ENCODE assay signal across 11 cellular contexts in genomic region chr10:14873090-14873760, GRCh38. TPM values are rescaled to one million over a fixed set of nuclear protein-coding genes. Genes with fewer than 3 reads are reported as not detected.
DNase-seq lines count a peak whose midpoint lies in the region; ATAC-seq, FAIRE-seq and TF ChIP-seq lines count a peak whose summit lies in the region.
"Had no signal": no experiment of that assay in that cellular context is flagged by ENCODE, and none has a peak within 500 bp of the region (broad histone marks: within the 10 kb centered on the region; RNA-seq: fewer than 3 reads in every experiment).

No MANE protein-coding gene starts in this region.

- H3K4me1 ChIP-seq in breast epithelium (no peaks in the 10 kb centered on the region), K562 (replicated peaks in 1 of 2; ENCODE audit: control insufficient read depth in 2 of 2, insufficient read depth in 2 of 2, low read length in 2 of 2) (peaks cover 2 to 17% of the 10 kb centered on the region in 2 experiments; a peak in 4 of 5 replicates), trophoblast cell (ENCODE audit: control insufficient read depth in 1 of 2, insufficient read depth in 2 of 2, low read length in 2 of 2) (peaks cover 0 to 4% of the 10 kb centered on the region in 2 experiments)

- intact Hi-C loops in MCF 10A (cut with micrococcal nuclease), result loop anchor here (10.0 kb wide), 1 partner anchor 292 kb away; the partner anchor contains the start of gene NMT2
- intact Hi-C loops in breast epithelium (cut with DNase I; ENCODE audit: low total_unique reads), result no loop called here
- intact Hi-C loops in K562 (cut with micrococcal nuclease), result no loop called here

- H3K27ac Mint-ChIP-seq in MCF 10A (ENCODE audit: low read depth, unreplicated experiment), result no peak overlapping the region
- peak overlapping the region; percentile 32 for H3K27ac Mint-ChIP-seq in stimulated activated effector memory CD8-positive, alpha-beta T cell treated with anti-CD3 and anti-CD28 coated beads, Interleukin-12 subunit alpha, Interleukin-12 subunit beta, amount 100 ng/mL, for 72 hours
- H3K27ac Mint-ChIP-seq: stimulated activated memory B cell treated with anti-CD40 and anti-IgM and Interleukin-4, amounts not matched to agents 10 μg/mL and 1 μg/mL and 100 μg/mL, for 72 hours had no signal

- H3K27me3 ChIP-seq in breast epithelium, result no peaks in the 10 kb centered on the region
- H3K27me3 ChIP-seq in K562 (ENCODE audit: control insufficient read depth in 2 of 2, insufficient read depth in 2 of 2, low read length in 2 of 2), result no peaks in the 10 kb centered on the region
- no peaks in the 10 kb centered on the region for H3K27me3 ChIP-seq in trophoblast cell (ENCODE audit: insufficient read depth, low read length)

- H2BK12ac ChIP-seq in trophoblast cell (ENCODE audit: low read length), result no peak overlapping the region

- peaks cover 41% of the 10 kb centered on the region for H3K36me3 Mint-ChIP-seq in MCF 10A (ENCODE audit: insufficient read depth, unreplicated experiment)
- peaks cover 51% of the 10 kb centered on the region for H3K36me3 Mint-ChIP-seq in stimulated activated effector memory CD8-positive, alpha-beta T cell treated with anti-CD3 and anti-CD28 coated beads, Interleukin-12 subunit alpha, Interleukin-12 subunit beta, amount 100 ng/mL, for 72 hours

- no peak overlapping the region for H4K91ac ChIP-seq in trophoblast cell (ENCODE audit: low read depth, low read length)

- H3K18ac ChIP-seq in trophoblast cell (ENCODE audit: low read length), result no peak overlapping the region

- no peaks in the 10 kb centered on the region for H4K20me1 ChIP-seq in K562 (replicated peaks; ENCODE audit: control insufficient read depth, insufficient read depth, low read length)

- H3K79me1 ChIP-seq in trophoblast cell (ENCODE audit: low read length), result peaks cover 3% of the 10 kb centered on the region

- H3K4me3 ChIP-seq in breast epithelium, result no peak overlapping the region
- no peak overlapping the region for H3K4me3 ChIP-seq in K562
- no peak overlapping the region for H3K4me3 ChIP-seq in trophoblast cell (ENCODE audit: low read depth, low read length)

- H3K9me3 ChIP-seq in breast epithelium (no peaks in the 10 kb centered on the region), K562 (replicated peaks; ENCODE audit: control insufficient read depth, insufficient read depth, low read depth, low read length) (no peaks in the 10 kb centered on the region), trophoblast cell (ENCODE audit: insufficient read depth, low read depth, low read length) (peaks cover under 1% of the 10 kb centered on the region)

- DNase-seq in MCF 10A (ENCODE audit: unreplicated experiment) (peak; percentile 13), breast epithelium (ENCODE audit: low spot score in 2 of 2) (no peak), K562 (ENCODE audit: extremely low read depth in 1 of 4, low spot score in 3 of 4) (no peak), NOMO-1 treated with dmso at 0.1 percent for 144 hours (lab: John Stamatoyannopoulos, UW; ENCODE audit: unreplicated experiment) (no peak), trophoblast cell (no peak)
- no peak for DNase-seq in stimulated activated effector memory CD8-positive, alpha-beta T cell treated with anti-CD3 and anti-CD28 coated beads, Interleukin-12 subunit alpha, Interleukin-12 subunit beta, amount 100 ng/mL, for 72 hours (ENCODE audit: low spot score in 2 of 2)
- DNase-seq: head of caudate nucleus, NCI-H2107 had no signal

- peak overlapping the region in 1 of 2 experiments; percentile 5; a peak in 1 of 4 replicates for H3K9ac ChIP-seq in K562 (ENCODE audit: insufficient read depth in 1 of 2, low read depth in 2 of 2, low read length in 2 of 2)
- H3K9ac ChIP-seq in trophoblast cell (ENCODE audit: low read length), result no peak overlapping the region

- ATAC-seq in HG03159 (IDR thresholded peaks at IDR 0.05; ENCODE audit: unreplicated experiment), result peak; percentile 57
- ATAC-seq in K562, result no peak
- peak; percentile 60 for ATAC-seq in stimulated activated effector memory CD8-positive, alpha-beta T cell treated with anti-CD3 and anti-CD28 coated beads, Interleukin-12 subunit alpha, Interleukin-12 subunit beta, amount 100 ng/mL, for 72 hours
- no peak for ATAC-seq in HG03135 (IDR thresholded peaks at IDR 0.05; ENCODE audit: unreplicated experiment)
- ATAC-seq: stimulated activated memory B cell treated with anti-CD40 and anti-IgM and Interleukin-4, amounts not matched to agents 10 μg/mL and 1 μg/mL and 100 μg/mL, for 72 hours had no signal

- no TSS peak for BruUV-seq in MCF 10A (replicated peaks; lab: Mats Ljungman, UMichigan)
- BruUV-seq in K562 (replicated peaks; lab: Mats Ljungman, UMichigan), result no TSS peak

- no peak overlapping the region for H4K8ac ChIP-seq in trophoblast cell (ENCODE audit: low read depth, low read length)

- H3K9me3 Mint-ChIP-seq in MCF 10A (ENCODE audit: unreplicated experiment), result no peaks in the 10 kb centered on the region
- no peaks in the 10 kb centered on the region for H3K9me3 Mint-ChIP-seq in stimulated activated effector memory CD8-positive, alpha-beta T cell treated with anti-CD3 and anti-CD28 coated beads, Interleukin-12 subunit alpha, Interleukin-12 subunit beta, amount 100 ng/mL, for 72 hours
- H3K9me3 Mint-ChIP-seq: stimulated activated memory B cell treated with anti-CD40 and anti-IgM and Interleukin-4, amounts not matched to agents 10 μg/mL and 1 μg/mL and 100 μg/mL, for 72 hours had no signal

- H3K79me2 ChIP-seq in K562 (ENCODE audit: control insufficient read depth, insufficient read depth, low read length) (peaks cover 20% of the 10 kb centered on the region), trophoblast cell (ENCODE audit: control insufficient read depth, insufficient read depth, low read length, poor library complexity) (peaks cover 2% of the 10 kb centered on the region)

- no peak overlapping the region for H2BK5ac ChIP-seq in trophoblast cell (ENCODE audit: low read depth, low read length, poor library complexity)

- no peak overlapping the region for H3K14ac ChIP-seq in trophoblast cell (ENCODE audit: low read length)

- peaks cover 3% of the 10 kb centered on the region for H3K36me3 ChIP-seq in breast epithelium
- peaks cover 41% of the 10 kb centered on the region for H3K36me3 ChIP-seq in K562 (ENCODE audit: control insufficient read depth, insufficient read depth, low read length)
- peaks cover 2 to 5% of the 10 kb centered on the region in 2 experiments for H3K36me3 ChIP-seq in trophoblast cell (ENCODE audit: control insufficient read depth in 1 of 2, insufficient read depth in 2 of 2, low read length in 2 of 2)

- H3K9me1 ChIP-seq in K562 (ENCODE audit: control insufficient read depth, insufficient read depth, low read length), result no peaks in the 10 kb centered on the region

- no peak overlapping the region for H3K4ac ChIP-seq in trophoblast cell (ENCODE audit: low read depth, low read length)

- no peak overlapping the region for H2BK120ac ChIP-seq in trophoblast cell (ENCODE audit: insufficient read depth, low read length, poor library complexity)

- H2AFZ ChIP-seq in K562 (ENCODE audit: low read depth, low read length) (0 out of 2 replicates have a peak overlapping the region, but pooled peaks have one; percentile 13), trophoblast cell (ENCODE audit: insufficient read depth, low read length, poor library complexity) (no peak overlapping the region)

- no peak overlapping the region for H3K4me3 Mint-ChIP-seq in MCF 10A (ENCODE audit: unreplicated experiment)
- H3K4me3 Mint-ChIP-seq in stimulated activated effector memory CD8-positive, alpha-beta T cell treated with anti-CD3 and anti-CD28 coated beads, Interleukin-12 subunit alpha, Interleukin-12 subunit beta, amount 100 ng/mL, for 72 hours, result no peak overlapping the region
- H3K4me3 Mint-ChIP-seq: stimulated activated memory B cell treated with anti-CD40 and anti-IgM and Interleukin-4, amounts not matched to agents 10 μg/mL and 1 μg/mL and 100 μg/mL, for 72 hours had no signal

- in situ Hi-C loops in K562 (cut with MboI), result no loop called here

- no peak for TF ChIP-seq CTCF in MCF 10A (IDR thresholded peaks at IDR 0.05; ENCODE audit: unreplicated experiment)
- TF ChIP-seq CTCF in breast epithelium (IDR thresholded peaks at IDR 0.05), result no peak
- no peak for TF ChIP-seq CTCF in K562 (IDR thresholded peaks at IDR 0.05 in 2 of 3, conservative IDR thresholded peaks at IDR 0.05 in 1 of 3; ENCODE audit: insufficient read depth in 2 of 3, low read depth in 1 of 3, low read length in 3 of 3)

- CTCF ChIA-PET in MCF 10A (lab: Yijun Ruan, JAX), result interaction anchor here (0.7 to 1.2 kb wide), 3 partner anchors 10 to 73 kb away, joined by 3 to 4 read pairs (median 4); no protein-coding TSS in a partner anchor
- CTCF ChIA-PET in K562 (lab: Yijun Ruan, JAX; ENCODE audit: low intra/inter-chr PET ratio), result no interaction called here

- no peak overlapping the region for H2AK5ac ChIP-seq in trophoblast cell (ENCODE audit: low read length)

- no peaks in the 10 kb centered on the region for H3K27me3 Mint-ChIP-seq in MCF 10A (ENCODE audit: insufficient read depth, unreplicated experiment)
- H3K27me3 Mint-ChIP-seq: stimulated activated memory B cell treated with anti-CD40 and anti-IgM and Interleukin-4, amounts not matched to agents 10 μg/mL and 1 μg/mL and 100 μg/mL, for 72 hours had no signal

- POLR2A ChIA-PET in MCF 10A (lab: Yijun Ruan, JAX) (interaction anchor here (0.8 to 2.6 kb wide), 3 partner anchors 26 to 80 kb away, joined by 3 to 12 read pairs (median 3); partner anchors contain the start of genes CDNF, DCLRE1C, HSPA14 and MSANTD7), K562 (lab: Yijun Ruan, JAX) (interaction anchor here (0.5 to 1.3 kb wide), 3 partner anchors 11 to 36 kb away, joined by 3 read pairs; partner anchors contain the start of gene CDNF)

- no peak for FAIRE-seq in K562 (lab: Jason Lieb, UNC)

- H3K27ac ChIP-seq in breast epithelium (no peak overlapping the region), K562 (ENCODE audit: extremely low read depth, low read depth, low read length) (peak overlapping the region; percentile 25; the same call in 1 of the 3 replicates), trophoblast cell (ENCODE audit: low read depth, low read length) (no peak overlapping the region)

- H4K12ac ChIP-seq in trophoblast cell (ENCODE audit: low read depth, low read length), result no peak overlapping the region

- TF ChIP-seq POLR2A in breast epithelium (IDR thresholded peaks at IDR 0.05), result no peak
- no peak for TF ChIP-seq POLR2A in K562 (conservative IDR thresholded peaks at IDR 0.05)

- no peak for TF ChIP-seq RAD21 in K562 (CRISPR knock-in tag; conservative IDR thresholded peaks at IDR 0.05 in 1 of 2, IDR thresholded peaks at IDR 0.05 in 1 of 2)

- H3K4me1 Mint-ChIP-seq in MCF 10A (ENCODE audit: insufficient read depth, unreplicated experiment), result peaks cover 13% of the 10 kb centered on the region
- peaks cover 17% of the 10 kb centered on the region for H3K4me1 Mint-ChIP-seq in stimulated activated effector memory CD8-positive, alpha-beta T cell treated with anti-CD3 and anti-CD28 coated beads, Interleukin-12 subunit alpha, Interleukin-12 subunit beta, amount 100 ng/mL, for 72 hours

- no peak overlapping the region for H3K4me2 ChIP-seq in K562 (ENCODE audit: insufficient read depth, low read length)
- H3K4me2 ChIP-seq in trophoblast cell (ENCODE audit: low read length), result no peak overlapping the region

- no peak overlapping the region for H3K23ac ChIP-seq in trophoblast cell (ENCODE audit: low read length)

- TF ChIP-seq EP300 in K562 (IDR thresholded peaks at IDR 0.05; ENCODE audit: low read length), result no peak

- WGBS in K562 (ENCODE audit: insufficient coverage, low coverage, missing lambda C conversion rate), result 12% methylated on average over 2 of the region's 2 CpGs
- WGBS in trophoblast cell (ENCODE audit: extremely low coverage, insufficient coverage, insufficient read length), result no CpG with 5 or more reads among the region's 2 CpGs

RNA-seq across cellular contexts. Expression of gene SUV39H2, which starts 5.4 kb away (rescaled TPM):
- total RNA-seq in MCF 10A (2022) (14.9 and 16.0 TPM in 2 replicates), breast epithelium (1 to 10 TPM; 4.6 to 7.5 (median 5.6) TPM), K562 (2014; rRNA removed) (26.4 and 28.1 TPM in 2 replicates), K562 (2014; rRNA removed; fragmentation: Illumina TruSeq; extraction: Trizol) (49.6 and 53.5 TPM in 2 replicates), K562 (2015; rRNA removed; fragmentation: Illumina TruSeq; extraction: Trizol) (37.5 and 41.3 TPM in 2 replicates), K562 (2021) (32.6 and 36.6 TPM in 2 replicates)
- 16.3 and 60.2 TPM in 2 replicates for total RNA-seq in K562 (2011; cell fraction: chromatin; rRNA removed; ENCODE audit: low replicate concordance)
- 9.0 and 13.4 TPM in 2 replicates for total RNA-seq in K562 (2011; cell fraction: nucleolus; rRNA removed)
- total RNA-seq in K562 (2011; cell fraction: nucleoplasm; rRNA removed), result 27.8 and 58.1 TPM in 2 replicates
- polyA plus RNA-seq in K562 (2011; rRNA removed) (28.3 and 40.6 TPM in 2 replicates), K562 (2014; fragmentation: Illumina TruSeq; extraction: Trizol) (38.4 and 54.3 TPM in 2 replicates), K562 (2014; fragmentation: Nextera tagmentation; extraction: Ambion mirVana) (10 to 100 TPM; 41.7 to 45.7 TPM), K562 (2014; rRNA removed) (24.1 and 27.0 TPM in 2 replicates)
- 9.8 and 14.4 TPM in 2 replicates for polyA plus RNA-seq in K562 (2011; cell fraction: cytosol; rRNA removed)
- 9.0 and 12.6 TPM in 2 replicates for polyA plus RNA-seq in K562 (2011; cell fraction: nucleus; rRNA removed)
- 25.8 and 41.8 TPM in 2 replicates for polyA plus RNA-seq in K562 (2012)
- polyA minus RNA-seq in K562 (2011; rRNA and poly(A)+ RNA removed), result 54.9 and 57.6 TPM in 2 replicates
- 14.4 and 22.8 TPM in 2 replicates for polyA minus RNA-seq in K562 (2011; cell fraction: cytosol; rRNA and poly(A)+ RNA removed)
- polyA minus RNA-seq in K562 (2011; cell fraction: nucleus; rRNA and poly(A)+ RNA removed), result 18.8 and 29.1 TPM in 2 replicates
- 23.7 and 26.0 TPM in 2 replicates for polyA plus RNA-seq in trophoblast cell (2013)

RNA-seq across cellular contexts. Expression of gene HSPA14, which starts 35.1 kb away (rescaled TPM):
- total RNA-seq in MCF 10A (2022), result 12.1 and 14.0 TPM in 2 replicates
- 10 to 100 TPM in 2 of 3 donors, 1 to 10 TPM in 1; 9.3 to 16.7 (median 16.4) TPM for total RNA-seq in breast epithelium
- 10.9 and 32.7 TPM in 2 replicates for total RNA-seq in K562 (2011; cell fraction: chromatin; rRNA removed; ENCODE audit: low replicate concordance)
- total RNA-seq in K562 (2011; cell fraction: nucleolus; rRNA removed), result 6.5 and 8.0 TPM in 2 replicates
- 16.4 and 26.8 TPM in 2 replicates for total RNA-seq in K562 (2011; cell fraction: nucleoplasm; rRNA removed)
- 38.9 and 47.9 TPM in 2 replicates for total RNA-seq in K562 (2014; rRNA removed)
- 65.1 and 77.7 TPM in 2 replicates for total RNA-seq in K562 (2014; rRNA removed; fragmentation: Illumina TruSeq; extraction: Trizol)
- total RNA-seq in K562 (2015; rRNA removed; fragmentation: Illumina TruSeq; extraction: Trizol), result 57.5 and 63.2 TPM in 2 replicates
- total RNA-seq in K562 (2021), result 41.9 and 46.2 TPM in 2 replicates
- 52.3 and 71.5 TPM in 2 replicates for polyA plus RNA-seq in K562 (2011; rRNA removed)
- 12.0 and 24.9 TPM in 2 replicates for polyA plus RNA-seq in K562 (2011; cell fraction: cytosol; rRNA removed)
- 16.6 and 28.1 TPM in 2 replicates for polyA plus RNA-seq in K562 (2011; cell fraction: nucleus; rRNA removed)
- polyA plus RNA-seq in K562 (2012), result 25.4 and 33.0 TPM in 2 replicates
- 47.0 and 51.9 TPM in 2 replicates for polyA plus RNA-seq in K562 (2014; fragmentation: Illumina TruSeq; extraction: Trizol)
- polyA plus RNA-seq in K562 (2014; fragmentation: Nextera tagmentation; extraction: Ambion mirVana), result 10 to 100 TPM; 70.1 to 75.0 TPM
- 54.1 and 56.5 TPM in 2 replicates for polyA plus RNA-seq in K562 (2014; rRNA removed)
- 38.8 and 40.3 TPM in 2 replicates for polyA minus RNA-seq in K562 (2011; rRNA and poly(A)+ RNA removed)
- polyA minus RNA-seq in K562 (2011; cell fraction: cytosol; rRNA and poly(A)+ RNA removed), result 8.4 and 15.2 TPM in 2 replicates
- polyA minus RNA-seq in K562 (2011; cell fraction: nucleus; rRNA and poly(A)+ RNA removed), result 9.8 and 19.3 TPM in 2 replicates
- 20.9 and 21.3 TPM in 2 replicates for polyA plus RNA-seq in trophoblast cell (2013)

RNA-seq across cellular contexts. Expression of gene MSANTD7, which starts 35.1 kb away (rescaled TPM):
- 17.2 and 18.1 TPM in 2 replicates for total RNA-seq in MCF 10A (2022)
- 10 to 100 TPM in 2 of 3 donors, 1 to 10 TPM in 1; 9.6 to 14.0 (median 11.1) TPM for total RNA-seq in breast epithelium
- 19.1 and 30.9 TPM in 2 replicates for total RNA-seq in K562 (2011; cell fraction: chromatin; rRNA removed; ENCODE audit: low replicate concordance)
- total RNA-seq in K562 (2011; cell fraction: nucleolus; rRNA removed), result 16.7 and 18.6 TPM in 2 replicates
- total RNA-seq in K562 (2011; cell fraction: nucleoplasm; rRNA removed), result 22.8 and 36.6 TPM in 2 replicates
- total RNA-seq in K562 (2014; rRNA removed), result 25.0 and 26.9 TPM in 2 replicates
- total RNA-seq in K562 (2014; rRNA removed; fragmentation: Illumina TruSeq; extraction: Trizol), result 23.6 and 24.5 TPM in 2 replicates
- total RNA-seq in K562 (2015; rRNA removed; fragmentation: Illumina TruSeq; extraction: Trizol), result 26.6 and 27.3 TPM in 2 replicates
- 26.4 and 27.2 TPM in 2 replicates for total RNA-seq in K562 (2021)
- polyA plus RNA-seq in K562 (2011; rRNA removed), result 14.6 and 18.9 TPM in 2 replicates
- 9.0 and 9.9 TPM in 2 replicates for polyA plus RNA-seq in K562 (2011; cell fraction: cytosol; rRNA removed)
- 12.3 and 17.3 TPM in 2 replicates for polyA plus RNA-seq in K562 (2011; cell fraction: nucleus; rRNA removed)
- polyA plus RNA-seq in K562 (2012), result 11.3 and 18.0 TPM in 2 replicates
- 24.3 and 24.7 TPM in 2 replicates for polyA plus RNA-seq in K562 (2014; fragmentation: Illumina TruSeq; extraction: Trizol)
- 1 to 10 TPM; 5.2 to 7.1 TPM for polyA plus RNA-seq in K562 (2014; fragmentation: Nextera tagmentation; extraction: Ambion mirVana)
- polyA plus RNA-seq in K562 (2014; rRNA removed), result 16.2 and 18.8 TPM in 2 replicates
- 35.3 and 37.1 TPM in 2 replicates for polyA minus RNA-seq in K562 (2011; rRNA and poly(A)+ RNA removed)
- 17.9 and 24.7 TPM in 2 replicates for polyA minus RNA-seq in K562 (2011; cell fraction: cytosol; rRNA and poly(A)+ RNA removed)
- 24.0 and 40.5 TPM in 2 replicates for polyA minus RNA-seq in K562 (2011; cell fraction: nucleus; rRNA and poly(A)+ RNA removed)
- polyA plus RNA-seq in trophoblast cell (2013), result 11.5 and 12.0 TPM in 2 replicates

RNA-seq across cellular contexts. Expression of gene CDNF, which starts 35.4 kb away (rescaled TPM):
- total RNA-seq in MCF 10A (2022), result 1.9 and 2.9 TPM in 2 replicates
- total RNA-seq in breast epithelium, result 1 to 10 TPM; 2.9 to 6.2 (median 5.1) TPM
- 0.37 and 0.83 TPM in 2 replicates for total RNA-seq in K562 (2011; cell fraction: chromatin; rRNA removed; ENCODE audit: low replicate concordance)
- 0.83 and 2.2 TPM in 2 replicates for total RNA-seq in K562 (2011; cell fraction: nucleolus; rRNA removed)
- total RNA-seq in K562 (2011; cell fraction: nucleoplasm; rRNA removed), result 0.53 and 0.73 TPM in 2 replicates
- 0.64 TPM in 1 of 2 replicates, not detected in the other for total RNA-seq in K562 (2014; rRNA removed)
- 0.29 and 0.61 TPM in 2 replicates for total RNA-seq in K562 (2014; rRNA removed; fragmentation: Illumina TruSeq; extraction: Trizol)
- total RNA-seq in K562 (2015; rRNA removed; fragmentation: Illumina TruSeq; extraction: Trizol), result 0.33 and 0.60 TPM in 2 replicates
- total RNA-seq in K562 (2021), result 0.85 and 1.00 TPM in 2 replicates
- polyA plus RNA-seq in K562 (2011; rRNA removed), result 0.93 and 1.6 TPM in 2 replicates
- polyA plus RNA-seq in K562 (2011; cell fraction: cytosol; rRNA removed), result 0.13 and 1.2 TPM in 2 replicates
- 0.54 and 0.65 TPM in 2 replicates for polyA plus RNA-seq in K562 (2011; cell fraction: nucleus; rRNA removed)
- polyA plus RNA-seq in K562 (2012), result 0.64 and 2.2 TPM in 2 replicates
- polyA plus RNA-seq in K562 (2014; fragmentation: Illumina TruSeq; extraction: Trizol), result 0.61 and 0.96 TPM in 2 replicates
- under 1 TPM; 0.18 to 0.37 TPM for polyA plus RNA-seq in K562 (2014; fragmentation: Nextera tagmentation; extraction: Ambion mirVana)
- polyA plus RNA-seq in K562 (2014; rRNA removed), result 1.1 and 1.6 TPM in 2 replicates
- 0.42 and 1.9 TPM in 2 replicates for polyA minus RNA-seq in K562 (2011; rRNA and poly(A)+ RNA removed)
- not detected in 2 replicates for polyA minus RNA-seq in K562 (2011; cell fraction: cytosol; rRNA and poly(A)+ RNA removed)
- polyA minus RNA-seq in K562 (2011; cell fraction: nucleus; rRNA and poly(A)+ RNA removed), result 0.40 and 1.4 TPM in 2 replicates
- 0.86 and 1.1 TPM in 2 replicates for polyA plus RNA-seq in trophoblast cell (2013)

Comparison
In these comparisons a context has a peak if more than half of its experiments do, and no peak if none do; other contexts are left out.
1. ATAC-seq: peak in HG03159 (single experiment) and stimulated activated effector memory CD8-positive, alpha-beta T cell treated with anti-CD3 and anti-CD28 coated beads, Interleukin-12 subunit alpha, Interleukin-12 subunit beta, amount 100 ng/mL, for 72 hours (single experiment); none in K562 (single experiment) and HG03135 (single experiment).